In the genomic region with DNA sequence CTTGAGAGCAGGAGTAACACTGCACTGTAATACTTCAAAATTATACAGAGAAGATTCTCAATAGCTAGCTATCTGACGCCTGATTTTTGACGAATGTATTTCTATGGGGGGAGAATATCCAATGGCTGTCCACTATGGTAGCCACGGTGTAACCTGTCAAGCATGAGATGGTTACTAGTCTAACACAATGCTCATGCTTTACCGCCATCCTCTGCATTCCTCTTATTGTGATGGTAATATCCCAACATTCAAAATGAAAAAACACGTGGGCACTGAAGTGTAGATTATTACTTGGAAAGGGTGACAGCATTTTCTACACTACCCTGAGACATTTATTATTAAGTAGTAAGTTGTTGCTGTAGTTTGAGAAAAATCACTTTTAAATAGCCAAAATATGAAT, we compare ENCODE assay signal across 27 cellular contexts.
"Had no signal": no experiment of that assay in that cellular context is flagged by ENCODE, and none has a peak within 500 bp of the region (broad histone marks: within the 10 kb centered on the region; RNA-seq: fewer than 3 reads in every experiment).

No MANE protein-coding gene starts in this region.

- H3K4me3 Mint-ChIP-seq: dendritic cell treated with granulocyte-macrophage colony-stimulating factor and Interleukin-4, amounts not matched to agents 40 ng/mL and 50 ng/mL, for 4 days; naive thymus-derived CD4-positive, alpha-beta T cell; nephron; stimulated activated naive B cell treated with anti-CD40 and anti-IgM and Interleukin-4, amounts not matched to agents 10 μg/mL and 1 μg/mL and 100 μg/mL, for 72 hours; stimulated activated naive CD8-positive, alpha-beta T cell treated with anti-CD3 and anti-CD28 coated beads, Interleukin-15, Interleukin-2, amounts not matched to agents 100 ng/mL and 50 ng/mL, for 24 hours had no signal

- H3K36me3 ChIP-seq: ovary, spleen, thoracic aorta, tibial nerve, upper lobe of left lung had no signal

- H3K9me3 Mint-ChIP-seq: dendritic cell treated with granulocyte-macrophage colony-stimulating factor and Interleukin-4, amounts not matched to agents 40 ng/mL and 50 ng/mL, for 4 days; naive thymus-derived CD4-positive, alpha-beta T cell; nephron; stimulated activated naive B cell treated with anti-CD40 and anti-IgM and Interleukin-4, amounts not matched to agents 10 μg/mL and 1 μg/mL and 100 μg/mL, for 72 hours; stimulated activated naive CD8-positive, alpha-beta T cell treated with anti-CD3 and anti-CD28 coated beads, Interleukin-15, Interleukin-2, amounts not matched to agents 100 ng/mL and 50 ng/mL, for 24 hours had no signal

- H3K4me1 Mint-ChIP-seq: stimulated activated naive B cell treated with anti-CD40 and anti-IgM and Interleukin-4, amounts not matched to agents 10 μg/mL and 1 μg/mL and 100 μg/mL, for 72 hours had no signal

- H3K36me3 Mint-ChIP-seq: stimulated activated naive B cell treated with anti-CD40 and anti-IgM and Interleukin-4, amounts not matched to agents 10 μg/mL and 1 μg/mL and 100 μg/mL, for 72 hours had no signal

- H3K4me1 ChIP-seq: psoas muscle had no signal

- H3K27me3 Mint-ChIP-seq: dendritic cell treated with granulocyte-macrophage colony-stimulating factor and Interleukin-4, amounts not matched to agents 40 ng/mL and 50 ng/mL, for 4 days; stimulated activated naive B cell treated with anti-CD40 and anti-IgM and Interleukin-4, amounts not matched to agents 10 μg/mL and 1 μg/mL and 100 μg/mL, for 72 hours; stimulated activated naive CD8-positive, alpha-beta T cell treated with anti-CD3 and anti-CD28 coated beads, Interleukin-15, Interleukin-2, amounts not matched to agents 100 ng/mL and 50 ng/mL, for 24 hours had no signal

- FAIRE-seq: colon, kidney, urothelium cell line had no signal

- ATAC-seq: left lung; naive thymus-derived CD4-positive, alpha-beta T cell; psoas muscle; right cardiac atrium; stimulated activated naive B cell treated with anti-CD40 and anti-IgM and Interleukin-4, amounts not matched to agents 10 μg/mL and 1 μg/mL and 100 μg/mL, for 72 hours had no signal

- H3K27ac Mint-ChIP-seq: dendritic cell treated with granulocyte-macrophage colony-stimulating factor and Interleukin-4, amounts not matched to agents 40 ng/mL and 50 ng/mL, for 4 days; naive thymus-derived CD4-positive, alpha-beta T cell; nephron; stimulated activated naive B cell treated with anti-CD40 and anti-IgM and Interleukin-4, amounts not matched to agents 10 μg/mL and 1 μg/mL and 100 μg/mL, for 72 hours; stimulated activated naive CD8-positive, alpha-beta T cell treated with anti-CD3 and anti-CD28 coated beads, Interleukin-15, Interleukin-2, amounts not matched to agents 100 ng/mL and 50 ng/mL, for 24 hours had no signal

- DNase-seq: effector CD8-positive, alpha-beta T cell; erythroblast; esophagus squamous epithelium; foreskin melanocyte; hypothalamus; kidney; left lung; mesenchymal stem cell; midbrain; naive thymus-derived CD4-positive, alpha-beta T cell; occipital lobe; ovary; posterior cingulate gyrus; psoas muscle; right cardiac atrium; spleen; stimulated activated CD4-positive, alpha-beta T cell treated with anti-CD3 and anti-CD28 coated beads, Interleukin-2, amount 100 ng/mL, for 48 hours; stimulated activated naive B cell treated with anti-CD40 and anti-IgM and Interleukin-4, amounts not matched to agents 10 μg/mL and 1 μg/mL and 100 μg/mL, for 72 hours; upper lobe of left lung had no signal

- H3K27me3 ChIP-seq: esophagus squamous epithelium, left lung, ovary, spleen, tibial nerve, upper lobe of left lung had no signal

- H3K4me3 ChIP-seq: esophagus squamous epithelium, left lung, ovary, psoas muscle, skin epidermis, spleen, thoracic aorta, tibial nerve, upper lobe of left lung had no signal

- H3K27ac ChIP-seq: esophagus squamous epithelium, left lung, ovary, psoas muscle, skin epidermis, spleen, thoracic aorta, tibial nerve, upper lobe of left lung had no signal

- H3K9me3 ChIP-seq: esophagus squamous epithelium, left lung, ovary, psoas muscle, spleen, thoracic aorta, tibial nerve, upper lobe of left lung had no signal
